14 cellular contexts compared by ENCODE assay signal in the genomic region with DNA sequence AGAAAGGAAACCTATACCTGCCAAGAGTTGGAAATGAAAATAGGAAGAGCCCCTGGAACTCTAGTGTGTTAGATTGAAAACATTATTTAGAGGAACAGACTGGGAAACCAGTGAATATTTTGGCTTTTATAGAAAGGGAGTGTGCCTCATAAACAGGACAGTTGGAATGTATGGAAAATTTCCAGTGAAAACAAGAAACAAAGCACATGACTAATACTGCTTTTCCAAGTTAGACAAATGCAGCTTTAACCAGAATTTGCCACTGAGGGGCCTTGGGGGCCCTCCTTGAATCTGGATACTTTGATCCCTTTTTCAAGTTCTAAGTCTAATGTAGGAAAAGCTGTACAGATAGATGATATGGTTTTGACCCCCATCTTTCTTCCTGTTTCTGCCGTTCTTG. TPM values are rescaled to one million over a fixed set of nuclear protein-coding genes. Genes with fewer than 3 reads are reported as not detected.
DNase-seq lines count a peak whose midpoint lies in the region; ATAC-seq, FAIRE-seq and TF ChIP-seq lines count a peak whose summit lies in the region.
"Had no signal": no experiment of that assay in that cellular context is flagged by ENCODE, and none has a peak within 500 bp of the region (broad histone marks: within the 10 kb centered on the region; RNA-seq: fewer than 3 reads in every experiment).

No MANE protein-coding gene starts in this region.

- no peaks in the 10 kb centered on the region for H3K27me3 Mint-ChIP-seq in type B pancreatic cell

- H3K4me1 Mint-ChIP-seq in type B pancreatic cell (ENCODE audit: unreplicated experiment), result peaks cover 29% of the 10 kb centered on the region

- H3K9me3 ChIP-seq in left lung, result no peaks in the 10 kb centered on the region
- H3K9me3 ChIP-seq: Caco-2 had no signal

- H3K27ac ChIP-seq in angular gyrus (ENCODE audit: low read depth, low read length), result peak overlapping the region; percentile 22
- H3K27ac ChIP-seq in left lung, result no peak overlapping the region

- peak overlapping the region; percentile 97 for H3K27ac Mint-ChIP-seq in type B pancreatic cell

- intact Hi-C loops in left lung (cut with DNase I), result no loop called here

- no peak for TF ChIP-seq CTCF in fibroblast of pulmonary artery (IDR thresholded peaks at IDR 0.05; ENCODE audit: low read length, missing control alignments)
- no peak for TF ChIP-seq CTCF in type B pancreatic cell (conservative IDR thresholded peaks at IDR 0.05)
- TF ChIP-seq CTCF in left lung (IDR thresholded peaks at IDR 0.05), result no peak

- ATAC-seq in left lung, result no peak

- H3K4me1 ChIP-seq in left lung, result no peaks in the 10 kb centered on the region

- DNase-seq in HS-5 (ENCODE audit: low read depth) (peak; percentile 77), fibroblast of pulmonary artery (ENCODE audit: low read depth) (peak; percentile 69), type B pancreatic cell (ENCODE audit: extremely low spot score, unreplicated experiment) (no peak), DMS 273 treated with DMSO at 0.1 percent for 48 hours (lab: John Stamatoyannopoulos, UW) (no peak), left lung (no peak), NCI-H774 (lab: John Stamatoyannopoulos, UW) (no peak), RCC 7860 (ENCODE audit: low spot score) (no peak)
- DNase-seq: activated CD4-positive, alpha-beta T cell treated with anti-CD3 and anti-CD28 coated beads, Interleukin-2, amount 50 U/mL, for 48 hours; activated naive CD4-positive, alpha-beta T cell; Caco-2; H7; NCI-H526 treated with DMSO at 0.1 percent for 48 hours; SW 1271 had no signal

- H3K4me3 ChIP-seq in fibroblast of pulmonary artery (replicated peaks; ENCODE audit: low read depth, low read length) (no peak overlapping the region), left lung (no peak overlapping the region)

- no peaks in the 10 kb centered on the region for H3K27me3 ChIP-seq in left lung

- H3K36me3 Mint-ChIP-seq in type B pancreatic cell, result peaks cover 4% of the 10 kb centered on the region

- no peaks in the 10 kb centered on the region for H3K36me3 ChIP-seq in left lung

- no peak for FAIRE-seq in RCC 7860 (lab: Jason Lieb, UNC)

- H3K4me3 Mint-ChIP-seq in type B pancreatic cell, result no peak overlapping the region

- H3K9me3 Mint-ChIP-seq in type B pancreatic cell, result no peaks in the 10 kb centered on the region

RNA-seq across cellular contexts. Expression of gene ITGB8, which starts 21.2 kb away (rescaled TPM):
- total RNA-seq in type B pancreatic cell (ENCODE audit: low replicate concordance) (15.6 and 23.3 TPM in 2 replicates), left lung (10 to 100 TPM; 11.0 to 14.2 TPM)

Comparison
In these comparisons a context has a peak if more than half of its experiments do, and no peak if none do; other contexts are left out.
1. DNase-seq: peak in HS-5 (single experiment) and fibroblast of pulmonary artery (single experiment); none in type B pancreatic cell (single experiment), DMS 273 treated with DMSO at 0.1 percent for 48 hours (single experiment), left lung (0 of 2), NCI-H774 (single experiment) and RCC 7860 (single experiment).